In genomic region chr9:131641618-131642495, GRCh38 we compare ENCODE assay signal across 9 cellular contexts.
DNase-seq lines count a peak whose midpoint lies in the region; ATAC-seq and TF ChIP-seq lines count a peak whose summit lies in the region.
"Had no signal": no experiment of that assay in that cellular context is flagged by ENCODE, and none has a peak within 500 bp of the region (broad histone marks: within the 10 kb centered on the region; RNA-seq: fewer than 3 reads in every experiment).

No MANE protein-coding gene starts in this region.

- TF ChIP-seq CTCF in endothelial cell (IDR thresholded peaks at IDR 0.05; ENCODE audit: unreplicated experiment) (no peak), nephron (IDR thresholded peaks at IDR 0.05; ENCODE audit: unreplicated experiment in 3 of 3) (no peak)

- H3K36me3 ChIP-seq in MG63 = peaks cover 6% of the 10 kb centered on the region

- H3K27ac Mint-ChIP-seq in endothelial cell (ENCODE audit: unreplicated experiment) = peak overlapping the region; percentile 26
- H3K27ac Mint-ChIP-seq in nephron = peak overlapping the region; percentile 0 to 41 (median 38)

- H3K27me3 ChIP-seq in MG63 = no peaks in the 10 kb centered on the region

- H3K36me3 Mint-ChIP-seq in endothelial cell (ENCODE audit: low read depth, unreplicated experiment) = peaks cover 55% of the 10 kb centered on the region
- H3K36me3 Mint-ChIP-seq in nephron (ENCODE audit: low read depth) = peaks cover 15% of the 10 kb centered on the region

- H3K4me1 Mint-ChIP-seq in endothelial cell (ENCODE audit: unreplicated experiment) (peaks cover 36% of the 10 kb centered on the region), nephron (peaks cover 43% of the 10 kb centered on the region)

- H3K9me3 ChIP-seq in MG63 = no peaks in the 10 kb centered on the region

- H3K9me3 Mint-ChIP-seq in endothelial cell (ENCODE audit: unreplicated experiment) (no peaks in the 10 kb centered on the region), nephron (no peaks in the 10 kb centered on the region)

- peak in 9 of 14 donors; percentile 19 to 77 (median 50) for DNase-seq in C1 segment of cervical spinal cord (lab: John Stamatoyannopoulos, UW)
- DNase-seq in NCI-H510A (lab: John Stamatoyannopoulos, UW) = peak; percentile 60
- DNase-seq in endothelial cell (ENCODE audit: low spot score) = no peak
- no peak for DNase-seq in MG63
- DNase-seq: islet precursor cell had no signal

- no peak for ATAC-seq in GM21367 (IDR thresholded peaks at IDR 0.05; ENCODE audit: unreplicated experiment)
- no peak for ATAC-seq in HG03139 (IDR thresholded peaks at IDR 0.05; ENCODE audit: unreplicated experiment)
- ATAC-seq in HG02798 (IDR thresholded peaks at IDR 0.05; ENCODE audit: poor library complexity, unreplicated experiment) = no peak

- H3K4me3 Mint-ChIP-seq in endothelial cell (ENCODE audit: unreplicated experiment) = no peak overlapping the region
- no peak overlapping the region for H3K4me3 Mint-ChIP-seq in nephron

- no peak overlapping the region for H3K4me3 ChIP-seq in MG63

- H3K27me3 Mint-ChIP-seq in endothelial cell (ENCODE audit: unreplicated experiment) = peaks cover 4% of the 10 kb centered on the region
- no peaks in the 10 kb centered on the region for H3K27me3 Mint-ChIP-seq in nephron (ENCODE audit: low read depth)

Comparison
In these comparisons a context has a peak if more than half of its experiments do, and no peak if none do; other contexts are left out.
1. DNase-seq: peak in C1 segment of cervical spinal cord (9 of 14) and NCI-H510A (single experiment); none in endothelial cell (single experiment) and MG63 (single experiment).